In the genomic region with DNA sequence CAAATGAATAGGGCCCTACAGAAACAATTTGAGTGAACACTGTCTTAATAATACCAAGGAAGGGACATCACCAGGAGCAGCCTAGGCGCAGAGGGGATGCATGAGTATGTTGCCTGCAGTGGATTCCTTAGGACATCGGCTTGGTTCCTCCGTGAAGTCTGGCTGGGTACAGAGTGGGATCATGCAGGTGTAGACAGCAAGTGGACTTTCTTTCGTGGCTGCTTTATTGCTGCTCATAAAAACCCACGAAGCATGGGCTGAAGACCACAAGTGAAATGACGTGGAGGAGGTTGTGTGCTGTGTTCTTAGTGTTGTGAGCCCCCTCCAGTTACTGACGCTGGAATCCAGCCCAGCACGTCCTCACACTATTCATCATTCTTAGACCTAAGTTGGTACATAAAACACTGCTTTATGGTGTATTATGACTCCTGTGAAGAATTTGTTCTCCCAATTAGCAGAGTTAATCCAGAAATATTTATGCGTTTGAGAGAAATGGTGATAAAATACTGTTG, we compare ENCODE assay signal across 21 cellular contexts.
DNase-seq lines count a peak whose midpoint lies in the region; ATAC-seq and TF ChIP-seq lines count a peak whose summit lies in the region.
"Had no signal": no experiment of that assay in that cellular context is flagged by ENCODE, and none has a peak within 500 bp of the region (broad histone marks: within the 10 kb centered on the region; RNA-seq: fewer than 3 reads in every experiment).

No MANE protein-coding gene starts in this region.

- H3K9me2 ChIP-seq in GM23338 (ENCODE audit: insufficient read depth), result peaks cover 5% of the 10 kb centered on the region; the same call in 1 of the 2 replicates

- no peak overlapping the region for H3K4me3 ChIP-seq in GM23338
- H3K4me3 ChIP-seq: GM12878, Peyer's patch had no signal

- no peaks in the 10 kb centered on the region for H4K20me1 ChIP-seq in GM23338 (replicated peaks; ENCODE audit: insufficient read depth)

- H3K4me1 Mint-ChIP-seq in GM23338, result no peaks in the 10 kb centered on the region
- H3K4me1 Mint-ChIP-seq in stimulated activated effector memory CD8-positive, alpha-beta T cell treated with anti-CD3 and anti-CD28 coated beads, Interleukin-12 subunit alpha, Interleukin-12 subunit beta, amount 100 ng/mL, for 72 hours, result no peaks in the 10 kb centered on the region
- no peaks in the 10 kb centered on the region for H3K4me1 Mint-ChIP-seq in activated naive CD4-positive, alpha-beta T cell treated with anti-CD3 and anti-CD28 coated beads for 36 hours (ENCODE audit: low read depth)
- H3K4me1 Mint-ChIP-seq: CD4-positive, alpha-beta memory T cell had no signal

- H3K27ac ChIP-seq in GM23338 (ENCODE audit: low read depth) (no peak overlapping the region), caudate nucleus (ENCODE audit: low read depth, low read length) (peak overlapping the region; percentile 19)
- H3K27ac ChIP-seq: Peyer's patch had no signal

- H2AFZ ChIP-seq in GM23338, result peak overlapping the region; percentile 69; the same call in 1 of the 2 replicates

- H3K36me3 Mint-ChIP-seq in GM23338 (ENCODE audit: low read depth), result no peaks in the 10 kb centered on the region
- H3K36me3 Mint-ChIP-seq in stimulated activated effector memory CD8-positive, alpha-beta T cell treated with anti-CD3 and anti-CD28 coated beads, Interleukin-12 subunit alpha, Interleukin-12 subunit beta, amount 100 ng/mL, for 72 hours, result no peaks in the 10 kb centered on the region
- no peaks in the 10 kb centered on the region for H3K36me3 Mint-ChIP-seq in activated naive CD4-positive, alpha-beta T cell treated with anti-CD3 and anti-CD28 coated beads for 36 hours (ENCODE audit: low read depth)
- H3K36me3 Mint-ChIP-seq: CD4-positive, alpha-beta memory T cell; IgD-negative memory B cell had no signal

- H3K9me3 Mint-ChIP-seq in GM23338, result no peaks in the 10 kb centered on the region
- H3K9me3 Mint-ChIP-seq in stimulated activated effector memory CD8-positive, alpha-beta T cell treated with anti-CD3 and anti-CD28 coated beads, Interleukin-12 subunit alpha, Interleukin-12 subunit beta, amount 100 ng/mL, for 72 hours, result no peaks in the 10 kb centered on the region
- H3K9me3 Mint-ChIP-seq in activated naive CD4-positive, alpha-beta T cell treated with anti-CD3 and anti-CD28 coated beads for 36 hours, result no peaks in the 10 kb centered on the region
- H3K9me3 Mint-ChIP-seq: CD4-positive, alpha-beta memory T cell; IgD-negative memory B cell had no signal

- H3K4me2 ChIP-seq in GM23338, result no peak overlapping the region

- CTCF ChIA-PET in activated naive CD4-positive, alpha-beta T cell treated with anti-CD3 and anti-CD28 coated beads for 36 hours (lab: Charles Lee), result no interaction called here

- no peak overlapping the region for H3K27ac Mint-ChIP-seq in GM23338
- H3K27ac Mint-ChIP-seq in stimulated activated effector memory CD8-positive, alpha-beta T cell treated with anti-CD3 and anti-CD28 coated beads, Interleukin-12 subunit alpha, Interleukin-12 subunit beta, amount 100 ng/mL, for 72 hours, result no peak overlapping the region
- no peak overlapping the region for H3K27ac Mint-ChIP-seq in activated naive CD4-positive, alpha-beta T cell treated with anti-CD3 and anti-CD28 coated beads for 36 hours
- H3K27ac Mint-ChIP-seq: CD4-positive, alpha-beta memory T cell; IgD-negative memory B cell had no signal

- H3K27me3 ChIP-seq in GM23338 (ENCODE audit: insufficient read depth), result no peaks in the 10 kb centered on the region
- H3K27me3 ChIP-seq: Peyer's patch had no signal

- no peak for TF ChIP-seq CTCF in GM23338 (conservative IDR thresholded peaks at IDR 0.05; ENCODE audit: low read depth in 2 of 2)

- H3K4me3 Mint-ChIP-seq in GM23338, result no peak overlapping the region
- H3K4me3 Mint-ChIP-seq in stimulated activated effector memory CD8-positive, alpha-beta T cell treated with anti-CD3 and anti-CD28 coated beads, Interleukin-12 subunit alpha, Interleukin-12 subunit beta, amount 100 ng/mL, for 72 hours, result no peak overlapping the region
- H3K4me3 Mint-ChIP-seq in activated naive CD4-positive, alpha-beta T cell treated with anti-CD3 and anti-CD28 coated beads for 36 hours, result no peak overlapping the region
- H3K4me3 Mint-ChIP-seq: CD4-positive, alpha-beta memory T cell; IgD-negative memory B cell had no signal

- no peaks in the 10 kb centered on the region for H3K36me3 ChIP-seq in GM23338 (ENCODE audit: insufficient read depth)
- H3K36me3 ChIP-seq: Peyer's patch had no signal

- no peaks in the 10 kb centered on the region for H3K27me3 Mint-ChIP-seq in GM23338 (ENCODE audit: insufficient read depth, low read depth, poor library complexity)
- no peaks in the 10 kb centered on the region for H3K27me3 Mint-ChIP-seq in activated naive CD4-positive, alpha-beta T cell treated with anti-CD3 and anti-CD28 coated beads for 36 hours (ENCODE audit: low read depth)
- H3K27me3 Mint-ChIP-seq: CD4-positive, alpha-beta memory T cell had no signal

- DNase-seq in GM23338 (ENCODE audit: low spot score), result no peak
- peak in 2 of 61 donors; percentile 7 to 11 for DNase-seq in caudate nucleus (lab: John Stamatoyannopoulos, UW)
- DNase-seq in medulla oblongata (ENCODE audit: extremely low spot score), result peak; percentile 10
- DNase-seq in stimulated activated effector memory CD8-positive, alpha-beta T cell treated with anti-CD3 and anti-CD28 coated beads, Interleukin-12 subunit alpha, Interleukin-12 subunit beta, amount 100 ng/mL, for 72 hours (ENCODE audit: low spot score in 2 of 2), result no peak
- DNase-seq in activated naive CD4-positive, alpha-beta T cell treated with anti-CD3 and anti-CD28 coated beads for 36 hours, result no peak
- DNase-seq in Right ventricle myocardium superior, result no peak
- DNase-seq: Caco-2; CD4-positive, alpha-beta memory T cell; DMS 273 treated with DMSO at 0.1 percent for 48 hours; DMS79 treated with DMSO at 0.1 percent for 48 hours; HCEC 1CT; MV-4-11; NCI-H1105 treated with DMSO at 0.1 percent for 48 hours; NCI-H2029 treated with DMSO at 0.1 percent for 48 hours; NCI-H345; NCI-H524 treated with DMSO at 0.1 percent for 48 hours; NCI-H82; Peyer's patch had no signal

- H3F3A ChIP-seq in GM23338 (replicated peaks; ENCODE audit: low read depth), result no peaks in the 10 kb centered on the region

- no peaks in the 10 kb centered on the region for H3K4me1 ChIP-seq in GM23338 (ENCODE audit: insufficient read depth)
- H3K4me1 ChIP-seq: Caco-2, Peyer's patch had no signal

- H3K79me2 ChIP-seq in GM23338 (replicated peaks; ENCODE audit: insufficient read depth), result no peaks in the 10 kb centered on the region

- intact Hi-C loops in activated naive CD4-positive, alpha-beta T cell treated with anti-CD3 and anti-CD28 coated beads for 36 hours (cut with micrococcal nuclease), result no loop called here
- intact Hi-C loops in Right ventricle myocardium superior (cut with DNase I), result no loop called here

- no peak for ATAC-seq in GM23338
- ATAC-seq in stimulated activated effector memory CD8-positive, alpha-beta T cell treated with anti-CD3 and anti-CD28 coated beads, Interleukin-12 subunit alpha, Interleukin-12 subunit beta, amount 100 ng/mL, for 72 hours, result peak; percentile 52
- no peak for ATAC-seq in Right ventricle myocardium superior (ENCODE audit: poor library complexity)
- ATAC-seq in GM19455 (IDR thresholded peaks at IDR 0.05; ENCODE audit: unreplicated experiment), result no peak
- ATAC-seq: GM12878 had no signal

TF ChIP-seq in GM23338, 12 proteins besides CTCF, POLR2A, EP300 and RAD21 (continues in another document):
- TF ChIP-seq REST (IDR thresholded peaks at IDR 0.05; ENCODE audit: unreplicated experiment), result no peak
- no peak for TF ChIP-seq POLR2AphosphoS5 (IDR thresholded peaks at IDR 0.05; ENCODE audit: low read depth)
- TF ChIP-seq ETS1 (IDR thresholded peaks at IDR 0.05), result no peak
- no peak for TF ChIP-seq EZH2 (IDR thresholded peaks at IDR 0.05; ENCODE audit: low read depth, unreplicated experiment)
- no peak for TF ChIP-seq EZH2phosphoT487 (IDR thresholded peaks at IDR 0.05; ENCODE audit: unreplicated experiment)
- no peak for TF ChIP-seq ZNF331 (CRISPR knock-in tag; IDR thresholded peaks at IDR 0.05; ENCODE audit: low read depth)
- TF ChIP-seq JUNB (IDR thresholded peaks at IDR 0.05; ENCODE audit: unreplicated experiment), result no peak
